8 cellular contexts compared by ENCODE assay signal in the genomic region with DNA sequence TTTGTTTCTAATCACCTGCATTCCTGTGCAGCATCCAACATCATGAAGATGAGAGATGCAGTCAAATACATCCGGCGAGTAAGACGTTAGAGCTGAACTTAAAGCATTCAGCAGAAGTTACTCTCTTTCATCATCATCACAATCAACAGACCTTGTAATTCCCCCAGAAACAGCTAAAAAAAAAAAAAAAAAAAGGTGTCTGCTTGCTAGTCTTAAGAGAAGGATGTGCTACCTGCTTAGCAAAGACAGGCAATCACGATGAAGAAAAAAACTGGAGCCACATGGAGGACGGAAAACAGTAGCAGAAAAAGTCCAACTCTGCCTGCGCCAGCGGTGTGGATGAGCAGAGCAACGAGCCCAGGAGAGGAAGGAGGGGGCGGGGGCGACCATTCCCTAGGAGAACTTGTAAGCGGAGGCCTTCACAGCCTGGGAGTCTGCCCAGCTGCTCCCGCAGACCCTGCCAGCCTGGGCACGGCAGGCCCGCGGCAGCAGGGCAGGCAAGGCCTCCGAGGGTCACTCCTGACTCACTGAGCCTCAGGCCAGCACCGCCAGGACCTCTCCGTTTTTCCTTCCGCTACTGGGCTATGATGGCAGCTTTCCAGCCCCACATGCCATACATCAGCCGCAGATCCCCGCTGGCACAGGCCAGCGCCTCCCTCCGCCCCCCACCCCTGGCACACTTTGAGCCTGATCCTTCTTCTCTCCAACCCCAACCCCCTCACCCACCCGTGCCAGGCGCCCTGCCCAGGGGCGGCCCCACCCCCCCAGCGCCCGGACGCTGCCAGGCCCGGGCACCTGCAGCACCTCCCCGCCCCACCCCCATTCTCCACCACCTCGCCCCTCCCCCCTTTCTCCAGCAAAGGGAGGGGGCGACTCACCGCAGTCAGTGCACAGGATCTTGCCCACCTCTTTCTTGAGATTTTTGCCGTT. TPM values are rescaled to one million over a fixed set of nuclear protein-coding genes. Genes with fewer than 3 reads are reported as not detected.
DNase-seq lines count a peak whose midpoint lies in the region; ATAC-seq and TF ChIP-seq lines count a peak whose summit lies in the region.

No MANE protein-coding gene starts in this region.

- ATAC-seq in right cardiac atrium = peak; percentile 61 to 75

- no peaks in the 10 kb centered on the region for H3K36me3 ChIP-seq in ascending aorta

- intact Hi-C loops in ascending aorta (cut with DNase I) (loop anchor here (5.0 kb wide), 1 partner anchor 71 kb away; a partner anchor contains a TSS), right cardiac atrium (cut with DNase I) (no loop called here), posterior vena cava (cut with DNase I) (no loop called here)

- H3K27ac ChIP-seq in ascending aorta = peak overlapping the region; percentile 65 to 70
- peak overlapping the region; percentile 85 for H3K27ac ChIP-seq in right cardiac atrium (ENCODE audit: low read length)

- TF ChIP-seq CTCF in ascending aorta (IDR thresholded peaks at IDR 0.05) = no peak

- H3K9me3 ChIP-seq in ascending aorta (no peaks in the 10 kb centered on the region), right cardiac atrium (ENCODE audit: control insufficient read depth, low read length) (no peaks in the 10 kb centered on the region)

- DNase-seq in NCI-H1092 treated with DMSO at 0.1 percent for 48 hours (lab: John Stamatoyannopoulos, UW) = peak; percentile 8
- no peak for DNase-seq in NCI-H1092 (lab: John Stamatoyannopoulos, UW)
- DNase-seq in NCI-H1694 treated with DMSO at 0.1 percent for 48 hours (lab: John Stamatoyannopoulos, UW) = peak; percentile 34
- peak; percentile 11 to 81 for DNase-seq in ascending aorta (ENCODE audit: low spot score in 2 of 2)
- peak; percentile 53 to 82 (median 78) for DNase-seq in right cardiac atrium
- peak; percentile 78 for DNase-seq in posterior vena cava (ENCODE audit: low spot score)
- DNase-seq in cortex of kidney (lab: John Stamatoyannopoulos, UW) = no peak
- no peak for DNase-seq in MV-4-11 (lab: John Stamatoyannopoulos, UW)

- 9% methylated on average over 35 of the region's 35 CpGs for WGBS in right cardiac atrium

- H3K4me3 ChIP-seq in ascending aorta (peak overlapping the region; percentile 76 to 85), right cardiac atrium (ENCODE audit: low read length) (peak overlapping the region; percentile 56)

- no peaks in the 10 kb centered on the region for H3K27me3 ChIP-seq in ascending aorta
- no peaks in the 10 kb centered on the region for H3K27me3 ChIP-seq in right cardiac atrium (ENCODE audit: control insufficient read depth, insufficient read depth)

- H3K4me1 ChIP-seq in ascending aorta = peaks cover 0 to 18% of the 10 kb centered on the region in 2 donors
- H3K4me1 ChIP-seq in right cardiac atrium (ENCODE audit: control insufficient read depth, insufficient read depth, low read length) = no peaks in the 10 kb centered on the region

RNA-seq across cellular contexts. Expression of a gene that starts 1.3 kb away (rescaled TPM):
- 12.8 TPM for total RNA-seq in ascending aorta
- total RNA-seq in right cardiac atrium = 1 to 10 TPM; 1.1 to 3.6 (median 1.8) TPM
- 1.4 TPM for polyA plus RNA-seq in right cardiac atrium
- total RNA-seq in posterior vena cava = under 1 TPM; 0.51 to 0.90 TPM

Comparison
In these comparisons a context has a peak if more than half of its experiments do, and no peak if none do; other contexts are left out.
1. DNase-seq: peak in NCI-H1092 treated with DMSO at 0.1 percent for 48 hours (single experiment), NCI-H1694 treated with DMSO at 0.1 percent for 48 hours (single experiment), ascending aorta (2 of 2), right cardiac atrium (3 of 3) and posterior vena cava (single experiment); none in NCI-H1092 (single experiment), cortex of kidney (single experiment) and MV-4-11 (single experiment).